In the genomic region with DNA sequence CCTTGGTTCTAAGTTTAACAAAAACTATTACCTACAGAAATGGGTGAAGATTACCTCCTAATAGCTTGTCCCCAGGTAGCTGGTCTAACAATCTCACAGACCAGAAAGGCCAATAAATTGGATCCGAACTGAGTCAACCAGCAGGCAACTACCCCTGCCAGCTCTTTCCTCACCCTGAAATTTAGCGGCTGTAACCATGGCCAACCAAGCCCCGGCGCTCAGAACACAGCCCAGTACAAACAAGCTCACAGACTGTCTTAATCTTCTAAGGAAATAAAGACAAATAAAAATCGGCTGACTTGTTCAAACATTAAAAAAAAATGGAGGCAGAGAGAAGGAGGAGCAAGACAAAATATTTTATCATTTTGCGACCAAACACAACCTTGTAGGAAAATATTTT, we compare ENCODE assay signal across 23 cellular contexts.
DNase-seq lines count a peak whose midpoint lies in the region; ATAC-seq and TF ChIP-seq lines count a peak whose summit lies in the region.
"Had no signal": no experiment of that assay in that cellular context is flagged by ENCODE, and none has a peak within 500 bp of the region (broad histone marks: within the 10 kb centered on the region; RNA-seq: fewer than 3 reads in every experiment).

No MANE protein-coding gene starts in this region.

- peaks cover 53% of the 10 kb centered on the region for H3K4me1 Mint-ChIP-seq in nephron
- H3K4me1 Mint-ChIP-seq in activated CD8-positive, alpha-beta T cell treated with anti-CD3 and anti-CD28 coated beads for 36 hours (ENCODE audit: low read depth) = no peaks in the 10 kb centered on the region
- H3K4me1 Mint-ChIP-seq: CD14-positive monocyte; CD8-positive, alpha-beta memory T cell had no signal

- POLR2A ChIA-PET in activated CD8-positive, alpha-beta T cell treated with anti-CD3 and anti-CD28 coated beads for 36 hours (lab: Charles Lee) = no interaction called here

- peak; percentile 24 for DNase-seq in left cardiac atrium
- no peak for DNase-seq in cardiac septum (ENCODE audit: low spot score)
- DNase-seq in astrocyte of the hippocampus (ENCODE audit: low read depth, low spot score) = peak; percentile 56
- DNase-seq in activated CD8-positive, alpha-beta T cell treated with anti-CD3 and anti-CD28 coated beads for 36 hours = no peak
- no peak for DNase-seq in hippocampal formation (lab: John Stamatoyannopoulos, UW)
- DNase-seq: 8988T; ACHN; AML-193; BE2C; CD4-positive, alpha-beta T cell; CD8-positive, alpha-beta memory T cell; DMS 273 treated with DMSO at 0.1 percent for 48 hours; DMS79; EL; GDM1; GM23248; H7; HCEC 1CT had no signal

- no peaks in the 10 kb centered on the region for H3K9me3 Mint-ChIP-seq in nephron
- no peaks in the 10 kb centered on the region for H3K9me3 Mint-ChIP-seq in activated CD8-positive, alpha-beta T cell treated with anti-CD3 and anti-CD28 coated beads for 36 hours
- H3K9me3 Mint-ChIP-seq: CD4-positive, alpha-beta T cell had no signal

- intact Hi-C loops in left cardiac atrium (cut with DNase I) (no loop called here), cardiac septum (cut with DNase I) (no loop called here)
- intact Hi-C loops in activated CD8-positive, alpha-beta T cell treated with anti-CD3 and anti-CD28 coated beads for 36 hours (cut with micrococcal nuclease) = no loop called here

- no peaks in the 10 kb centered on the region for H3K36me3 Mint-ChIP-seq in nephron (ENCODE audit: low read depth)
- H3K36me3 Mint-ChIP-seq in activated CD8-positive, alpha-beta T cell treated with anti-CD3 and anti-CD28 coated beads for 36 hours (ENCODE audit: low read depth) = no peaks in the 10 kb centered on the region
- H3K36me3 Mint-ChIP-seq: CD14-positive monocyte had no signal

- peak overlapping the region; percentile 94 to 97 (median 96) for H3K27ac Mint-ChIP-seq in nephron
- H3K27ac Mint-ChIP-seq in activated CD8-positive, alpha-beta T cell treated with anti-CD3 and anti-CD28 coated beads for 36 hours = no peak overlapping the region
- H3K27ac Mint-ChIP-seq: CD14-positive monocyte; CD4-positive, alpha-beta T cell; CD8-positive, alpha-beta memory T cell had no signal

- no peaks in the 10 kb centered on the region for H3K27me3 Mint-ChIP-seq in nephron (ENCODE audit: low read depth)
- peaks cover 3% of the 10 kb centered on the region for H3K27me3 Mint-ChIP-seq in activated CD8-positive, alpha-beta T cell treated with anti-CD3 and anti-CD28 coated beads for 36 hours

- TF ChIP-seq CTCF in nephron (IDR thresholded peaks at IDR 0.05; ENCODE audit: unreplicated experiment in 3 of 3) = no peak
- no peak for TF ChIP-seq CTCF in activated CD8-positive, alpha-beta T cell treated with anti-CD3 and anti-CD28 coated beads for 36 hours (IDR thresholded peaks at IDR 0.05)

- ATAC-seq in left cardiac atrium (no peak), HG02870 (IDR thresholded peaks at IDR 0.05; ENCODE audit: unreplicated experiment) (no peak)
- ATAC-seq in activated CD8-positive, alpha-beta T cell treated with anti-CD3 and anti-CD28 coated beads for 36 hours = no peak
- ATAC-seq: A549, GM12878 had no signal

- peak overlapping the region in 2 of 3 experiments; percentile 1 to 13 for H3K4me3 Mint-ChIP-seq in nephron
- H3K4me3 Mint-ChIP-seq in activated CD8-positive, alpha-beta T cell treated with anti-CD3 and anti-CD28 coated beads for 36 hours = no peak overlapping the region
- H3K4me3 Mint-ChIP-seq: CD14-positive monocyte; CD4-positive, alpha-beta T cell; CD8-positive, alpha-beta memory T cell had no signal

- CTCF ChIA-PET in activated CD8-positive, alpha-beta T cell treated with anti-CD3 and anti-CD28 coated beads for 36 hours (lab: Charles Lee) = interaction anchor here (1.8 kb wide), 1 partner anchor 24 kb away, joined by 9 read pairs; no protein-coding TSS in a partner anchor

Comparison
In these comparisons a context has a peak if more than half of its experiments do, and no peak if none do; other contexts are left out.
1. DNase-seq: peak in left cardiac atrium (single experiment) and astrocyte of the hippocampus (single experiment); none in cardiac septum (single experiment), activated CD8-positive, alpha-beta T cell treated with anti-CD3 and anti-CD28 coated beads for 36 hours (single experiment) and hippocampal formation (0 of 2).